Comparison of ENCODE assay signal across 27 cellular contexts in genomic region chr7:294440-295154, GRCh38. TPM values are rescaled to one million over a fixed set of nuclear protein-coding genes. Genes with fewer than 3 reads are reported as not detected.
"Had no signal": no experiment of that assay in that cellular context is flagged by ENCODE, and none has a peak within 500 bp of the region (broad histone marks: within the 10 kb centered on the region; RNA-seq: fewer than 3 reads in every experiment).

No MANE protein-coding gene starts in this region.

- H3K27ac ChIP-seq: dorsolateral prefrontal cortex, tibial artery, vagina, WERI-Rb-1 had no signal

- DNase-seq: activated CD4-positive, alpha-beta memory T cell treated with anti-CD3 and anti-CD28 coated beads, Interleukin-2, amount 10 ng/mL, durations not matched to agents 7 days and 5 days; activated CD8-positive, alpha-beta memory T cell treated with anti-CD3 and anti-CD28 coated beads, Interleukin-2, amount 10 ng/mL, durations not matched to agents 7 days and 5 days; activated naive CD4-positive, alpha-beta T cell treated with anti-CD3 and anti-CD28 coated beads, Interleukin-2, amount 10 ng/mL, durations not matched to agents 7 days and 5 days; activated naive CD8-positive, alpha-beta T cell treated with anti-CD3 and anti-CD28 coated beads, Interleukin-2, amount 50 U/mL, for 24 hours; anterior cingulate cortex; central memory CD4-positive, alpha-beta T cell; erythroblast; foreskin melanocyte; glutamatergic neuron; hypothalamus; islet precursor cell; midbrain; stimulated activated CD4-positive, alpha-beta T cell treated with anti-CD3 and anti-CD28 coated beads, Interleukin-12 subunit alpha, Interleukin-12 subunit beta, amount 100 ng/mL, for 4 hours; stimulated activated CD4-positive, alpha-beta T cell treated with anti-CD3 and anti-CD28 coated beads, Interleukin-1b, Interleukin-23, amount 100 ng/mL, for 48 hours; stimulated activated naive CD4-positive, alpha-beta T cell treated with Interleukin-2 at 50 U/mL for 16 hours; WERI-Rb-1 had no signal

- H3K36me3 ChIP-seq: tibial artery, vagina, WERI-Rb-1 had no signal

- H3K27ac Mint-ChIP-seq: activated CD4-positive, alpha-beta memory T cell treated with anti-CD3 and anti-CD28 coated beads, Interleukin-2, amount 10 ng/mL, durations not matched to agents 7 days and 5 days; activated CD8-positive, alpha-beta memory T cell treated with anti-CD3 and anti-CD28 coated beads, Interleukin-2, amount 10 ng/mL, durations not matched to agents 7 days and 5 days; activated naive CD4-positive, alpha-beta T cell treated with anti-CD3 and anti-CD28 coated beads, Interleukin-2, amount 10 ng/mL, durations not matched to agents 7 days and 5 days; activated naive CD8-positive, alpha-beta T cell treated with anti-CD3 and anti-CD28 coated beads, Interleukin-2, amount 50 U/mL, for 24 hours; activated T-helper 17 cell treated with anti-CD3 and anti-CD28 coated beads, Interleukin-2, amount 50 U/mL, for 72 hours; brain had no signal

- H3K4me1 Mint-ChIP-seq: activated CD4-positive, alpha-beta memory T cell treated with anti-CD3 and anti-CD28 coated beads, Interleukin-2, amount 10 ng/mL, durations not matched to agents 7 days and 5 days; activated CD8-positive, alpha-beta memory T cell treated with anti-CD3 and anti-CD28 coated beads, Interleukin-2, amount 10 ng/mL, durations not matched to agents 7 days and 5 days; activated naive CD4-positive, alpha-beta T cell treated with anti-CD3 and anti-CD28 coated beads, Interleukin-2, amount 10 ng/mL, durations not matched to agents 7 days and 5 days; activated naive CD8-positive, alpha-beta T cell treated with anti-CD3 and anti-CD28 coated beads, Interleukin-2, amount 50 U/mL, for 24 hours; activated T-helper 17 cell treated with anti-CD3 and anti-CD28 coated beads, Interleukin-2, amount 50 U/mL, for 72 hours; neural crest cell had no signal

- H3K36me3 Mint-ChIP-seq: activated CD8-positive, alpha-beta memory T cell treated with anti-CD3 and anti-CD28 coated beads, Interleukin-2, amount 10 ng/mL, durations not matched to agents 7 days and 5 days; activated naive CD4-positive, alpha-beta T cell treated with anti-CD3 and anti-CD28 coated beads, Interleukin-2, amount 10 ng/mL, durations not matched to agents 7 days and 5 days; brain had no signal

- H3K4me3 ChIP-seq: dorsolateral prefrontal cortex, tibial artery, vagina had no signal

- H3K9me3 Mint-ChIP-seq: activated CD4-positive, alpha-beta memory T cell treated with anti-CD3 and anti-CD28 coated beads, Interleukin-2, amount 10 ng/mL, durations not matched to agents 7 days and 5 days; activated naive CD4-positive, alpha-beta T cell treated with anti-CD3 and anti-CD28 coated beads, Interleukin-2, amount 10 ng/mL, durations not matched to agents 7 days and 5 days; activated naive CD8-positive, alpha-beta T cell treated with anti-CD3 and anti-CD28 coated beads, Interleukin-2, amount 50 U/mL, for 24 hours; activated T-helper 17 cell treated with anti-CD3 and anti-CD28 coated beads, Interleukin-2, amount 50 U/mL, for 72 hours; neural crest cell had no signal

- H3K4me3 Mint-ChIP-seq: activated CD4-positive, alpha-beta memory T cell treated with anti-CD3 and anti-CD28 coated beads, Interleukin-2, amount 10 ng/mL, durations not matched to agents 7 days and 5 days; activated CD8-positive, alpha-beta memory T cell treated with anti-CD3 and anti-CD28 coated beads, Interleukin-2, amount 10 ng/mL, durations not matched to agents 7 days and 5 days; activated naive CD4-positive, alpha-beta T cell treated with anti-CD3 and anti-CD28 coated beads, Interleukin-2, amount 10 ng/mL, durations not matched to agents 7 days and 5 days; activated naive CD8-positive, alpha-beta T cell treated with anti-CD3 and anti-CD28 coated beads, Interleukin-2, amount 50 U/mL, for 24 hours; activated T-helper 17 cell treated with anti-CD3 and anti-CD28 coated beads, Interleukin-2, amount 50 U/mL, for 72 hours; brain; neural crest cell had no signal

- ATAC-seq: activated CD8-positive, alpha-beta memory T cell treated with anti-CD3 and anti-CD28 coated beads, Interleukin-2, amount 10 ng/mL, durations not matched to agents 7 days and 5 days; activated naive CD8-positive, alpha-beta T cell treated with anti-CD3 and anti-CD28 coated beads, Interleukin-2, amount 50 U/mL, for 24 hours; activated T-helper 17 cell treated with anti-CD3 and anti-CD28 coated beads, Interleukin-2, amount 50 U/mL, for 72 hours; left lobe of liver had no signal

- H3K9me3 ChIP-seq: tibial artery, vagina had no signal

RNA-seq across cellular contexts. Expression of gene FOXL3, which starts 4.6 kb away (rescaled TPM):
- total RNA-seq: activated CD4-positive, alpha-beta memory T cell treated with anti-CD3 and anti-CD28 coated beads, Interleukin-2, amount 10 ng/mL, durations not matched to agents 7 days and 5 days; activated CD8-positive, alpha-beta memory T cell treated with anti-CD3 and anti-CD28 coated beads, Interleukin-2, amount 10 ng/mL, durations not matched to agents 7 days and 5 days; activated T-helper 17 cell treated with anti-CD3 and anti-CD28 coated beads, Interleukin-2, amount 50 U/mL, for 72 hours; left lobe of liver; lung microvascular endothelial cell; neural crest cell; osteocyte; subcutaneous adipose tissue; T-helper 2 cell treated with Interferon-gamma antibody and Interleukin-4, amounts not matched to agents 100 ng/mL and 5 ng/mL, for 36 hours; vagina had no signal
